22 cellular contexts compared by ENCODE assay signal in the genomic region with DNA sequence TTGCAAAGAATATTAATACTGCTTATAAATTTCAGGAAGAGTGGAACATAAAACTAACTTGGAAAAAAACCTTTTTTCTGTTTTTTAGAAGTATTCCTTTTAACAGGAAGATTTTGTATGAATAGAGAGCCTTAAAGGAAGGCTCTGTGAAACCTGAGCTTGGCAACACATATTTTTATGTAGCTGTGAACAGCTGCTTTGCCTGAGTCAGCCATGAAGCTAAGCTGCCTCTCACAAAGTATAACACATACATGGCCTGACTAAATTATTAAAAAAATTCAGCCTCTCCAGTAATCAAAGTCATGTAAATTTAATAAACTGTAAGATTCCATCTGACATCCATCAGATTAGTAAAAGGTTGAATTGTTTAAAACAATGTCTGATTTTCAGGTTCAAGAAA.
"Had no signal": no experiment of that assay in that cellular context is flagged by ENCODE, and none has a peak within 500 bp of the region (broad histone marks: within the 10 kb centered on the region; RNA-seq: fewer than 3 reads in every experiment).

No MANE protein-coding gene starts in this region.

- DNase-seq: Kasumi-1, MM.1S, NCI-H1048, NCI-H1105, NCI-H1417, NCI-H1436 treated with DMSO at 0.1 percent for 48 hours, NCI-H1694, NCI-H187 treated with DMSO at 0.1 percent for 48 hours, NCI-H2029 treated with DMSO at 0.1 percent for 48 hours, NCI-H2171, NCI-H226, NCI-H510A treated with DMSO at 0.1 percent for 48 hours, NCI-H526, NCI-H82, Right ventricle myocardium superior, RPMI8226, SIG-M5, SK-N-SH, SW 1271 had no signal

- ATAC-seq: K562 had no signal

- H3K27ac ChIP-seq: HL-60, KMS-11 had no signal

- H3K4me3 ChIP-seq: K562 had no signal

- H3K9me3 ChIP-seq: SK-N-SH had no signal
